13 cellular contexts compared by ENCODE assay signal in genomic region chr2:30425326-30425725, GRCh38. TPM values are rescaled to one million over a fixed set of nuclear protein-coding genes. Genes with fewer than 3 reads are reported as not detected.
A peak's percentile ranks its signal among the peaks of the same experiment; 100 is the strongest.
DNase-seq lines count a peak whose midpoint lies in the region; ATAC-seq and TF ChIP-seq lines count a peak whose summit lies in the region.
"Had no signal": no experiment of that assay in that cellular context is flagged by ENCODE, and none has a peak within 500 bp of the region (broad histone marks: within the 10 kb centered on the region; RNA-seq: fewer than 3 reads in every experiment).

No MANE protein-coding gene starts in this region.

- no peak overlapping the region for H3K27ac ChIP-seq in upper lobe of left lung
- H3K27ac ChIP-seq in esophagus squamous epithelium = peak overlapping the region in 2 of 4 donors; percentile 23 to 36
- H3K27ac ChIP-seq: left ventricle myocardium inferior had no signal

- in situ Hi-C loops in astrocyte of the spinal cord (cut with HindIII; ENCODE audit: low sequenced_read_pairs) = no loop called here

- no peaks in the 10 kb centered on the region for H3K9me3 ChIP-seq in upper lobe of left lung
- H3K9me3 ChIP-seq in esophagus squamous epithelium = no peaks in the 10 kb centered on the region
- H3K9me3 ChIP-seq: left ventricle myocardium inferior had no signal

- H3K4me1 ChIP-seq in upper lobe of left lung (peaks cover 0 to 9% (median 0%) of the 10 kb centered on the region in 4 donors), esophagus squamous epithelium (peaks cover 0 to 29% (median 15%) of the 10 kb centered on the region in 3 donors)

- H3K4me3 ChIP-seq in astrocyte of the spinal cord (ENCODE audit: low read depth, low read length) (no peak overlapping the region), lower leg skin (ENCODE audit: low read depth, poor library complexity, severe bottlenecking) (no peak overlapping the region), upper lobe of left lung (no peak overlapping the region), esophagus squamous epithelium (no peak overlapping the region)
- H3K4me3 ChIP-seq: left ventricle myocardium inferior had no signal

- TF ChIP-seq CTCF in astrocyte of the spinal cord (IDR thresholded peaks at IDR 0.05; ENCODE audit: low read depth, low read length) = no peak
- no peak for TF ChIP-seq CTCF in lower leg skin (IDR thresholded peaks at IDR 0.05)
- TF ChIP-seq CTCF in upper lobe of left lung (IDR thresholded peaks at IDR 0.05) = no peak
- TF ChIP-seq CTCF in esophagus squamous epithelium (IDR thresholded peaks at IDR 0.05) = no peak

- DNase-seq in LHCN-M2 (ENCODE audit: low read depth) (peak; percentile 57), astrocyte of the spinal cord (ENCODE audit: low read depth, low spot score) (peak; percentile 24), lower leg skin (ENCODE audit: low spot score in 2 of 2) (peak; percentile 70 to 95), upper lobe of left lung (no peak), esophagus squamous epithelium (lab: John Stamatoyannopoulos, UW) (no peak), DMS53 treated with DMSO at 0.1 percent for 48 hours (lab: John Stamatoyannopoulos, UW; ENCODE audit: unreplicated experiment) (no peak)
- DNase-seq: caudate nucleus; effector CD8-positive, alpha-beta T cell; left ventricle myocardium inferior; natural killer cell; NCI-H526 had no signal

- peak; percentile 27 to 48 for ATAC-seq in upper lobe of left lung (ENCODE audit: low FRiP score in 2 of 2)
- no peak for ATAC-seq in HG02938 (IDR thresholded peaks at IDR 0.05; ENCODE audit: unreplicated experiment)
- ATAC-seq: HepG2, natural killer cell had no signal

- TF ChIP-seq EP300 in upper lobe of left lung (IDR thresholded peaks at IDR 0.05) = no peak

- TF ChIP-seq POLR2A in lower leg skin (IDR thresholded peaks at IDR 0.05) = no peak
- no peak for TF ChIP-seq POLR2A in upper lobe of left lung (IDR thresholded peaks at IDR 0.05)
- TF ChIP-seq POLR2A in esophagus squamous epithelium (IDR thresholded peaks at IDR 0.05) = no peak

- intact Hi-C loops in lower leg skin (cut with DNase I; ENCODE audit: low total_unique reads) = no loop called here
- intact Hi-C loops in esophagus squamous epithelium (cut with DNase I) = no loop called here

- H3K27me3 ChIP-seq in upper lobe of left lung (no peaks in the 10 kb centered on the region), esophagus squamous epithelium (no peaks in the 10 kb centered on the region)

- WGBS in lower leg skin, 2 donors = 19 to 31% methylated on average over 4 of the region's 4 CpGs
- WGBS in upper lobe of left lung, 2 donors = 69 to 81% methylated on average over 4 of the region's 4 CpGs
- WGBS in esophagus squamous epithelium, 2 donors = 29 to 48% methylated on average over 4 of the region's 4 CpGs

- no peaks in the 10 kb centered on the region for H3K36me3 ChIP-seq in upper lobe of left lung
- no peaks in the 10 kb centered on the region for H3K36me3 ChIP-seq in esophagus squamous epithelium
- H3K36me3 ChIP-seq: left ventricle myocardium inferior had no signal

RNA-seq across cellular contexts. Expression of gene LCLAT1, which starts 21.7 kb away (rescaled TPM):
- total RNA-seq in LHCN-M2 (2014; rRNA removed) (24.9 and 27.3 TPM in 2 replicates), lower leg skin (10 to 100 TPM in 3 of 4 donors, 1 to 10 TPM in 1; 5.2 to 19.1 (median 12.0) TPM), upper lobe of left lung (10 to 100 TPM in 4 of 6 donors, 1 to 10 TPM in 2; 7.0 to 21.9 (median 12.4) TPM), esophagus squamous epithelium (10 to 100 TPM; 11.9 to 13.5 (median 12.6) TPM)
- 3.1 TPM for polyA plus RNA-seq in LHCN-M2 (2012)

Comparison
In these comparisons a context has a peak if more than half of its experiments do, and no peak if none do; other contexts are left out.
1. DNase-seq: peak in LHCN-M2 (single experiment), astrocyte of the spinal cord (single experiment) and lower leg skin (2 of 2); none in upper lobe of left lung (0 of 2), esophagus squamous epithelium (single experiment) and DMS53 treated with DMSO at 0.1 percent for 48 hours (single experiment).